Comparison of ENCODE assay signal across 18 cellular contexts in the genomic region with DNA sequence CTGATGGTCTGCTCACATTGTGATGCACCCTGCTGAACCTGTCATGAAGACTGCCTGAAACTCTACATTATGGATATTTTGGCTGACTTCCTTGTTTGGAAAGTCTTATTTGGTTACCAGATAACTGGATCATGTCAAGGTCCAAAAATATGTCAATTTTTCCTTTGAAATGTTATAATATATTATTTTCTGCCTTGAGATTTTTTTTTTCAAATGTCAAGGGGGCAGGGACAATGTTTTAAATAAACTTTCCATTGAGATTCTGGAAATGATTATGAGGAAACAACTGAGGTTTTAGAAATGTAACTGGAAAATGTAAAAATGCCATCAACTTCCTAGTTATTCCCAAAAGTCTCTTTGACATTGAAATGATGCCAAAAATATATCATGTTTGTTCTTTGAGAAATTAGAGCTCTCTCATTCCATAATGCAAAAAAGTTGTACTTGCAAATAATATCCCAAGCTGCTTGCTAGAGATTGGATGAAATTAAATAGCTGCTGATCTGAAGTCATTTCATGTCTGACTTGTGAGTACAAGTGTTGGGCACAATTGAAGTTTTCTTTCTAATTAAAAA.
DNase-seq lines count a peak whose midpoint lies in the region; ATAC-seq, FAIRE-seq and TF ChIP-seq lines count a peak whose summit lies in the region.
"Had no signal": no experiment of that assay in that cellular context is flagged by ENCODE, and none has a peak within 500 bp of the region (broad histone marks: within the 10 kb centered on the region; RNA-seq: fewer than 3 reads in every experiment).

No MANE protein-coding gene starts in this region.

- no peak for TF ChIP-seq POLR2A in adrenal gland (IDR thresholded peaks at IDR 0.05)

- no peaks in the 10 kb centered on the region for H3K27me3 Mint-ChIP-seq in osteocyte (ENCODE audit: unreplicated experiment)

- DNase-seq in adrenal gland (no peak), kidney (no peak), osteocyte (ENCODE audit: extremely low spot score, unreplicated experiment) (no peak), left colon (no peak), dedifferentiated amniotic fluid mesenchymal stem cell (ENCODE audit: extremely low spot score) (no peak)
- DNase-seq: BE2C; CD8-positive, alpha-beta T cell; COR-L47; DMS153; DND-41; GF-D8; H7; IMR-90 had no signal

- H3K27ac ChIP-seq in adrenal gland (peak overlapping the region in 3 of 5 donors; percentile 43 to 73 (median 67)), kidney (ENCODE audit: low read depth in 2 of 2, low read length in 2 of 2) (no peak overlapping the region)
- H3K27ac ChIP-seq: C4-2B had no signal

- no peaks in the 10 kb centered on the region for H3K9me3 Mint-ChIP-seq in osteocyte (ENCODE audit: unreplicated experiment)
- H3K9me3 Mint-ChIP-seq: CD8-positive, alpha-beta T cell had no signal

- H3K4me1 ChIP-seq in adrenal gland (replicated peaks in 1 of 2) (peaks cover 20 to 26% of the 10 kb centered on the region in 2 donors), kidney (ENCODE audit: control insufficient read depth in 1 of 2, insufficient read depth in 1 of 2, low read depth in 1 of 2, low read length in 2 of 2) (peaks cover 0 to 2% of the 10 kb centered on the region in 2 donors)
- H3K4me1 ChIP-seq: A549 had no signal

- peak; percentile 29 for FAIRE-seq in kidney (lab: Jason Lieb, UNC)
- FAIRE-seq: A549, D721Med had no signal

- H3K27ac Mint-ChIP-seq in osteocyte (ENCODE audit: unreplicated experiment) = peak overlapping the region; percentile 5
- H3K27ac Mint-ChIP-seq: CD8-positive, alpha-beta T cell had no signal

- no peak overlapping the region for H3K9ac ChIP-seq in kidney (ENCODE audit: low read length in 2 of 2)

- H3K36me3 ChIP-seq in adrenal gland (replicated peaks in 1 of 2) (no peaks in the 10 kb centered on the region), kidney (ENCODE audit: control insufficient read depth in 1 of 2, insufficient read depth in 2 of 2, low read length in 2 of 2) (no peaks in the 10 kb centered on the region)
- H3K36me3 ChIP-seq: BE2C had no signal

- ATAC-seq in left colon (no peak), HG03439 (IDR thresholded peaks at IDR 0.05; ENCODE audit: unreplicated experiment) (no peak)
- ATAC-seq: A549; CD8-positive, alpha-beta T cell; GM23338 had no signal

- H3K9me3 ChIP-seq in adrenal gland (replicated peaks in 1 of 3) (no peaks in the 10 kb centered on the region), kidney (ENCODE audit: control insufficient read depth in 1 of 2, low read length in 2 of 2) (no peaks in the 10 kb centered on the region)
- H3K9me3 ChIP-seq: A549, BE2C had no signal

- no peaks in the 10 kb centered on the region for H3K36me3 Mint-ChIP-seq in osteocyte (ENCODE audit: unreplicated experiment)
- H3K36me3 Mint-ChIP-seq: CD8-positive, alpha-beta T cell had no signal

- intact Hi-C loops in adrenal gland (cut with DNase I) = no loop called here
- intact Hi-C loops in kidney (cut with DNase I) = loop anchor here (10.0 kb wide), 1 partner anchor 1210 kb away; no protein-coding TSS in a partner anchor
- intact Hi-C loops in left colon (cut with DNase I, micrococcal nuclease) = loop anchor here in 1 of 2 donors (10.0 kb wide), 1 partner anchor 1220 kb away; no protein-coding TSS in a partner anchor

- peak overlapping the region in 1 of 4 donors; percentile 38 for H3K4me3 ChIP-seq in adrenal gland
- H3K4me3 ChIP-seq in kidney (ENCODE audit: low read length in 2 of 2) = no peak overlapping the region
- H3K4me3 ChIP-seq: A549, GM23338 had no signal

- no peaks in the 10 kb centered on the region for H3K27me3 ChIP-seq in adrenal gland
- H3K27me3 ChIP-seq: BE2C had no signal

- peaks cover 19% of the 10 kb centered on the region for H3K4me1 Mint-ChIP-seq in osteocyte (ENCODE audit: unreplicated experiment)

- TF ChIP-seq CTCF in adrenal gland (IDR thresholded peaks at IDR 0.05) (no peak), kidney (IDR thresholded peaks at IDR 0.05; ENCODE audit: borderline replicate concordance, extremely low read depth, insufficient read depth) (no peak), osteocyte (IDR thresholded peaks at IDR 0.05) (no peak)

- no peak overlapping the region for H3K4me3 Mint-ChIP-seq in osteocyte (ENCODE audit: unreplicated experiment)
- H3K4me3 Mint-ChIP-seq: CD8-positive, alpha-beta T cell; GM23338 had no signal

Comparison
In these comparisons a context has a peak if more than half of its experiments do, and no peak if none do; other contexts are left out.
1. H3K27ac ChIP-seq: peak in adrenal gland (3 of 5); none in kidney (0 of 2).